In genomic region chr21:17512245-17513213, GRCh38 we compare ENCODE assay signal across 8 cellular contexts. TPM values are rescaled to one million over a fixed set of nuclear protein-coding genes. Genes with fewer than 3 reads are reported as not detected.
DNase-seq lines count a peak whose midpoint lies in the region; ATAC-seq and TF ChIP-seq lines count a peak whose summit lies in the region.

CXADR (plus strand) TSS chr21:17513043; CDS start chr21:17513130, 87 bp downstream.

- peaks cover 50% of the 10 kb centered on the region for H3K27me3 Mint-ChIP-seq in osteocyte (ENCODE audit: unreplicated experiment)

- H3K36me3 ChIP-seq in HUES6 (ENCODE audit: control insufficient read depth, insufficient read depth, low read length) (peaks cover 7% of the 10 kb centered on the region; the same call in 1 of the 2 replicates), thyroid gland (no peaks in the 10 kb centered on the region)

- H3K9me3 ChIP-seq in HUES6 (ENCODE audit: control insufficient read depth, insufficient read depth, low read depth, low read length), result no peaks in the 10 kb centered on the region
- H3K9me3 ChIP-seq in thyroid gland, result no peaks in the 10 kb centered on the region

- no peaks in the 10 kb centered on the region for H3K36me3 Mint-ChIP-seq in osteocyte (ENCODE audit: unreplicated experiment)

- intact Hi-C loops in thyroid gland (cut with DNase I), result no loop called here

- H3K27ac ChIP-seq in HUES6 (ENCODE audit: low read depth, low read length) (peak within 1 kb of the TSS; percentile 92), thyroid gland (peak within 1 kb of the TSS; percentile 94 to 97 (median 96))

- H3K9ac ChIP-seq in HUES6 (ENCODE audit: low read length), result peak within 1 kb of the TSS; percentile 97

- peak within 1 kb of the TSS; percentile 87 for H3K4me3 ChIP-seq in HUES6 (ENCODE audit: low read depth, low read length)
- peak within 1 kb of the TSS; percentile 59 to 86 (median 75) for H3K4me3 ChIP-seq in thyroid gland (replicated peaks in 1 of 3)

- peak; percentile 80 for ATAC-seq in GM21423 (IDR thresholded peaks at IDR 0.05; ENCODE audit: unreplicated experiment)

- DNase-seq in CMK (ENCODE audit: low read depth), result peak; percentile 15
- peak; percentile 64 for DNase-seq in RPMI7951 (ENCODE audit: low read depth)
- DNase-seq in activated naive CD4-positive, alpha-beta T cell (lab: John Stamatoyannopoulos, UW), result peak; percentile 26 to 75 (median 40)
- peak; percentile 51 for DNase-seq in glomerular visceral epithelial cell (ENCODE audit: extremely low spot score)
- DNase-seq in osteocyte (ENCODE audit: extremely low spot score, unreplicated experiment), result no peak
- DNase-seq in thyroid gland, result peak; percentile 95 to 96

- H3K4me1 ChIP-seq in HUES6 (ENCODE audit: control insufficient read depth, insufficient read depth, low read length) (peaks cover 17% of the 10 kb centered on the region), thyroid gland (peaks cover 3 to 10% of the 10 kb centered on the region in 2 donors)

- no peaks in the 10 kb centered on the region for H3K9me3 Mint-ChIP-seq in osteocyte (ENCODE audit: unreplicated experiment)

- peak; percentile 92 to 97 for TF ChIP-seq POLR2A in thyroid gland (IDR thresholded peaks at IDR 0.05)

- H3K27me3 ChIP-seq in HUES6 (ENCODE audit: control insufficient read depth, insufficient read depth, low read length), result no peaks in the 10 kb centered on the region
- H3K27me3 ChIP-seq in thyroid gland, result no peaks in the 10 kb centered on the region

- H3K4me3 Mint-ChIP-seq in osteocyte (ENCODE audit: unreplicated experiment), result peak within 1 kb of the TSS; percentile 82

- 1% methylated on average over 22 to 25 of the region's 83 CpGs for WGBS in thyroid gland, 2 donors

- H3K4me1 Mint-ChIP-seq in osteocyte (ENCODE audit: unreplicated experiment), result peaks cover 10% of the 10 kb centered on the region

- no peak within 1 kb of the TSS for H3K27ac Mint-ChIP-seq in osteocyte (ENCODE audit: unreplicated experiment)

- TF ChIP-seq CTCF in osteocyte (IDR thresholded peaks at IDR 0.05), result peak; percentile 55
- TF ChIP-seq CTCF in thyroid gland (IDR thresholded peaks at IDR 0.05), result peak; percentile 38 to 80 (median 62)

RNA-seq across cellular contexts. Expression of gene CXADR, which starts in this region (rescaled TPM):
- total RNA-seq in RPMI7951 (2014; rRNA removed; shearing (Covaris generic)), result 13.7 and 16.4 TPM in 2 replicates
- total RNA-seq in osteocyte (0.05 and 0.11 TPM in 2 replicates), thyroid gland (10 to 100 TPM; 39.9 to 75.4 (median 62.9) TPM)

Comparison
In these comparisons a context has a peak if more than half of its experiments do, and no peak if none do; other contexts are left out.
1. RNA of gene CXADR (total RNA-seq): 39.9 to 75.4 TPM in thyroid gland and 13.7 to 16.4 TPM in RPMI7951; 0.05 to 0.11 TPM in osteocyte; every median in the first group is over 10 times any median in the second.